ENCODE assay signal across 2 cellular contexts in genomic region chr1:232192781-232193450, GRCh38.
TF ChIP-seq lines count a peak whose summit lies in the region.

No MANE protein-coding gene starts in this region.

TF ChIP-seq in IMR-90, 13 proteins besides CTCF, POLR2A, EP300 and RAD21:
- TF ChIP-seq CHD1 (IDR thresholded peaks at IDR 0.05; ENCODE audit: low read depth, low read length) (no peak), FOS (IDR thresholded peaks at IDR 0.05; ENCODE audit: low read depth, low read length) (no peak), RFX5 (IDR thresholded peaks at IDR 0.05; ENCODE audit: low read depth, low read length) (no peak), CEBPB (IDR thresholded peaks at IDR 0.05; ENCODE audit: low read depth, low read length) (no peak), MAZ (IDR thresholded peaks at IDR 0.05; ENCODE audit: borderline replicate concordance, low read depth, low read length) (no peak), RCOR1 (IDR thresholded peaks at IDR 0.05; ENCODE audit: insufficient replicate concordance, low read length) (no peak), ELK1 (IDR thresholded peaks at IDR 0.05; ENCODE audit: borderline replicate concordance, low read depth, low read length) (no peak), MXI1 (IDR thresholded peaks at IDR 0.05; ENCODE audit: borderline replicate concordance, low read depth, low read length) (no peak), MAFK (IDR thresholded peaks at IDR 0.05; ENCODE audit: low read depth, low read length) (no peak), SMC3 (IDR thresholded peaks at IDR 0.05; ENCODE audit: low read depth, low read length) (no peak)
- TF ChIP-seq, protein P1, sequence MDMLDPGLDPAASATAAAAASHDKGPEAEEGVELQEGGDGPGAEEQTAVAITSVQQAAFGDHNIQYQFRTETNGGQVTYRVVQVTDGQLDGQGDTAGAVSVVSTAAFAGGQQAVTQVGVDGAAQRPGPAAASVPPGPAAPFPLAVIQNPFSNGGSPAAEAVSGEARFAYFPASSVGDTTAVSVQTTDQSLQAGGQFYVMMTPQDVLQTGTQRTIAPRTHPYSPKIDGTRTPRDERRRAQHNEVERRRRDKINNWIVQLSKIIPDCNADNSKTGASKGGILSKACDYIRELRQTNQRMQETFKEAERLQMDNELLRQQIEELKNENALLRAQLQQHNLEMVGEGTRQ (IDR thresholded peaks at IDR 0.05; ENCODE audit: low read depth, low read length) = no peak

TF ChIP-seq in GM12891, 5 proteins besides CTCF, POLR2A, EP300 and RAD21:
- TF ChIP-seq PAX5 (IDR thresholded peaks at IDR 0.05; ENCODE audit: insufficient read depth, low read length, severe bottlenecking) (no peak), SPI1 (IDR thresholded peaks at IDR 0.05; ENCODE audit: low read depth, low read length) (no peak), TAF1 (IDR thresholded peaks at IDR 0.05; ENCODE audit: low read depth, low read length) (no peak), POLR2AphosphoS5 (IDR thresholded peaks at IDR 0.05; ENCODE audit: low read depth, low read length) (no peak), POU2F2 (IDR thresholded peaks at IDR 0.05; ENCODE audit: low read depth, low read length) (no peak)
